In genomic region chr5:139796061-139796806, GRCh38 we compare ENCODE assay signal across 1 cellular context.
TF ChIP-seq lines count a peak whose summit lies in the region.

No MANE protein-coding gene starts in this region.

TF ChIP-seq in HepG2, 621 proteins besides CTCF, POLR2A, EP300 and RAD21:
- no peak for TF ChIP-seq E2F2 (CRISPR knock-in tag; IDR thresholded peaks at IDR 0.05; ENCODE audit: borderline replicate concordance)
- TF ChIP-seq EZH2 (conservative IDR thresholded peaks at IDR 0.05; ENCODE audit: low read depth, low read length): peak; percentile 73; the same call in 1 of the 2 replicates
